Comparison of ENCODE assay signal across 15 cellular contexts in genomic region chr14:103220134-103220981, GRCh38.
DNase-seq lines count a peak whose midpoint lies in the region; TF ChIP-seq lines count a peak whose summit lies in the region.
"Had no signal": no experiment of that assay in that cellular context is flagged by ENCODE, and none has a peak within 500 bp of the region (broad histone marks: within the 10 kb centered on the region; RNA-seq: fewer than 3 reads in every experiment).

No MANE protein-coding gene starts in this region.

- H4K20me1 ChIP-seq in fibroblast of lung (ENCODE audit: control insufficient read depth, extremely low read depth, insufficient read depth, low read length) = no peaks in the 10 kb centered on the region

- H3K27ac ChIP-seq in fibroblast of lung (ENCODE audit: insufficient read depth, low read length) (no peak overlapping the region), transverse colon (no peak overlapping the region)
- H3K27ac ChIP-seq: 22Rv1, SJSA1 had no signal

- H3K9me3 ChIP-seq in fibroblast of lung (ENCODE audit: control insufficient read depth, insufficient read depth, low read depth, low read length) = no peaks in the 10 kb centered on the region
- no peaks in the 10 kb centered on the region for H3K9me3 ChIP-seq in transverse colon
- H3K9me3 ChIP-seq: SJSA1 had no signal

- in situ Hi-C loops in transverse colon (cut with MboI; ENCODE audit: low pct_ligation_motif_present in 1 of 4, low pct_unique_long_range_greater_than_20kb in 1 of 4, low sequenced_read_pairs in 3 of 4) = no loop called here
- in situ Hi-C loops in G401 (cut with HindIII; ENCODE audit: low sequenced_read_pairs) = no loop called here

- H3K79me2 ChIP-seq in fibroblast of lung (ENCODE audit: control insufficient read depth, insufficient read depth, low read length) = no peaks in the 10 kb centered on the region

- H3K4me3 ChIP-seq in fibroblast of lung (replicated peaks in 1 of 4; ENCODE audit: control extremely low read depth in 1 of 4, insufficient read depth in 1 of 4, low read depth in 3 of 4, low read length in 4 of 4) (peak overlapping the region in 1 of 4 experiments; percentile 38), transverse colon (peak overlapping the region in 3 of 4 donors; percentile 0 to 41 (median 30))
- H3K4me3 ChIP-seq: SJSA1 had no signal

- H3K36me3 Mint-ChIP-seq in neural crest cell (ENCODE audit: low read depth) = no peaks in the 10 kb centered on the region
- H3K36me3 Mint-ChIP-seq: immature natural killer cell had no signal

- no peaks in the 10 kb centered on the region for H3K9me3 Mint-ChIP-seq in neural crest cell
- H3K9me3 Mint-ChIP-seq: immature natural killer cell had no signal

- no peak for TF ChIP-seq POLR2A in transverse colon (IDR thresholded peaks at IDR 0.05)

- H3K4me1 ChIP-seq in fibroblast of lung (ENCODE audit: control insufficient read depth, extremely low read depth, insufficient read depth, low read length) (no peaks in the 10 kb centered on the region), transverse colon (peaks cover 0 to 11% (median 8%) of the 10 kb centered on the region in 4 donors)

- H3K36me3 ChIP-seq in fibroblast of lung (ENCODE audit: control insufficient read depth, insufficient read depth, low read length) = no peaks in the 10 kb centered on the region
- no peaks in the 10 kb centered on the region for H3K36me3 ChIP-seq in transverse colon
- H3K36me3 ChIP-seq: SJSA1 had no signal

- no peak for TF ChIP-seq CTCF in fibroblast of lung (conservative IDR thresholded peaks at IDR 0.05 in 1 of 2, IDR thresholded peaks at IDR 0.05 in 1 of 2; ENCODE audit: low read depth in 1 of 2, low read length in 2 of 2)
- no peak for TF ChIP-seq CTCF in neural crest cell (conservative IDR thresholded peaks at IDR 0.05)
- no peak for TF ChIP-seq CTCF in transverse colon (IDR thresholded peaks at IDR 0.05)

- peaks cover 34% of the 10 kb centered on the region for H3K27me3 Mint-ChIP-seq in neural crest cell (ENCODE audit: low read depth)

- 51% methylated on average over 44 of the region's 92 CpGs; no CpG with 5 or more reads in 1 of the 2 donors for WGBS in transverse colon (ENCODE audit: low coverage in 1 of 2), 2 donors

- H3K27ac Mint-ChIP-seq in neural crest cell (ENCODE audit: unreplicated experiment) = no peak overlapping the region
- H3K27ac Mint-ChIP-seq: activated CD4-positive, alpha-beta T cell treated with anti-CD3 and anti-CD28 coated beads for 36 hours; immature natural killer cell had no signal

- TF ChIP-seq EP300 in transverse colon (IDR thresholded peaks at IDR 0.05; ENCODE audit: low read depth) = no peak

- intact Hi-C loops in transverse colon (cut with DNase I; ENCODE audit: low total_unique reads) = no loop called here

- H3K4me1 Mint-ChIP-seq in neural crest cell = peaks cover 10% of the 10 kb centered on the region
- H3K4me1 Mint-ChIP-seq: activated CD4-positive, alpha-beta T cell treated with anti-CD3 and anti-CD28 coated beads for 36 hours had no signal

- H3K27me3 ChIP-seq in fibroblast of lung (ENCODE audit: control insufficient read depth, insufficient read depth, low read length) (peaks cover 17% of the 10 kb centered on the region), transverse colon (peaks cover 51% of the 10 kb centered on the region)
- H3K27me3 ChIP-seq: SJSA1 had no signal

- DNase-seq in DMS 273 (lab: John Stamatoyannopoulos, UW; ENCODE audit: unreplicated experiment) (peak; percentile 52), DMS 273 treated with DMSO at 0.1 percent for 48 hours (lab: John Stamatoyannopoulos, UW) (no peak), fibroblast of lung (ENCODE audit: low read depth in 2 of 2) (no peak), neural crest cell (ENCODE audit: low read depth, low spot score) (no peak), transverse colon (no peak), G401 (ENCODE audit: low spot score) (no peak), ecto neural progenitor cell (ENCODE audit: low spot score) (no peak), DMS153 (lab: John Stamatoyannopoulos, UW) (no peak)
- DNase-seq: activated CD4-positive, alpha-beta T cell treated with anti-CD3 and anti-CD28 coated beads for 36 hours; activated effector memory CD4-positive, alpha-beta T cell treated with anti-CD3 and anti-CD28 coated beads, Interleukin-2, amount 50 U/mL, for 16 hours; DND-41; immature natural killer cell; NCI-H524 had no signal

- H3K4me2 ChIP-seq in fibroblast of lung (ENCODE audit: extremely low read depth, insufficient read depth, low read length) = peak overlapping the region; percentile 49

- peak overlapping the region; percentile 30 for H2AFZ ChIP-seq in fibroblast of lung (ENCODE audit: low read length)

- peak overlapping the region; percentile 37 for H3K4me3 Mint-ChIP-seq in neural crest cell
- H3K4me3 Mint-ChIP-seq: activated CD4-positive, alpha-beta T cell treated with anti-CD3 and anti-CD28 coated beads for 36 hours had no signal

- no peak overlapping the region for H3K9ac ChIP-seq in fibroblast of lung (ENCODE audit: insufficient read depth, low read length)
